27 cellular contexts compared by ENCODE assay signal in genomic region chr12:28239918-28240317, GRCh38.
"Had no signal": no experiment of that assay in that cellular context is flagged by ENCODE, and none has a peak within 500 bp of the region (broad histone marks: within the 10 kb centered on the region; RNA-seq: fewer than 3 reads in every experiment).

No MANE protein-coding gene starts in this region.

- FAIRE-seq: urothelium cell line had no signal

- H3K27ac ChIP-seq: stomach, suprapubic skin, testis, thoracic aorta, thyroid gland, tibial artery, tibial nerve, transverse colon, upper lobe of left lung, upper lobe of right lung, uterus, vagina had no signal

- H3K4me3 ChIP-seq: stomach, suprapubic skin, testis, thoracic aorta, thyroid gland, tibial artery, tibial nerve, transverse colon, upper lobe of left lung, upper lobe of right lung, uterus, vagina had no signal

- H3K9me3 ChIP-seq: stomach, suprapubic skin, testis, thoracic aorta, thyroid gland, tibial artery, tibial nerve, transverse colon, upper lobe of left lung, upper lobe of right lung, uterus, vagina had no signal

- ATAC-seq: stimulated activated effector memory CD8-positive, alpha-beta T cell treated with anti-CD3 and anti-CD28 coated beads, Interleukin-12 subunit alpha, Interleukin-12 subunit beta, amount 100 ng/mL, for 72 hours; stimulated activated memory B cell treated with anti-CD40 and anti-IgM and Interleukin-4, amounts not matched to agents 10 μg/mL and 1 μg/mL and 100 μg/mL, for 72 hours; stimulated activated naive B cell treated with anti-CD40 and anti-IgM and Interleukin-4, amounts not matched to agents 10 μg/mL and 1 μg/mL and 100 μg/mL, for 72 hours; stimulated activated naive CD8-positive, alpha-beta T cell treated with anti-CD3 and anti-CD28 coated beads, Interleukin-15, amount 100 ng/mL, for 72 hours; stimulated activated naive CD8-positive, alpha-beta T cell treated with anti-CD3 and anti-CD28 coated beads, Interleukin-15, Interleukin-2, amounts not matched to agents 100 U/mL and 50 U/mL, for 24 hours; upper lobe of right lung had no signal

- H3K4me1 ChIP-seq: suprapubic skin, testis, tibial artery, transverse colon, upper lobe of right lung, uterus had no signal

- DNase-seq: stimulated activated CD4-positive, alpha-beta T cell treated with anti-CD3 and anti-CD28 coated beads, Interleukin-2, amount 100 ng/mL, for 48 hours; stimulated activated CD4-positive, alpha-beta T cell treated with anti-CD3 and anti-CD28 coated beads, Interleukin-4, amount 100 ng/mL, for 1 hour; stimulated activated CD4-positive, alpha-beta T cell treated with anti-CD3 and anti-CD28 coated beads, Interleukin-4, amount 100 ng/mL, for 24 hours; stimulated activated CD4-positive, alpha-beta T cell treated with anti-CD3 and anti-CD28 coated beads, Interleukin-4, amount 100 ng/mL, for 4 hours; stimulated activated CD8-positive, alpha-beta memory T cell treated with anti-CD3 and anti-CD28 coated beads, Interleukin-4, amount 100 ng/mL, for 48 hours; stimulated activated naive B cell treated with anti-CD40 and anti-IgM and Interleukin-4, amounts not matched to agents 10 μg/mL and 1 μg/mL and 100 μg/mL, for 72 hours; stimulated activated naive CD4-positive, alpha-beta T cell; stimulated activated naive CD4-positive, alpha-beta T cell treated with Interleukin-2 at 50 U/mL for 16 hours; stimulated activated naive CD8-positive, alpha-beta T cell treated with anti-CD3 and anti-CD28 coated beads, Interleukin-15, amount 100 ng/mL, for 72 hours; stimulated activated naive CD8-positive, alpha-beta T cell treated with anti-CD3 and anti-CD28 coated beads, Interleukin-15, Interleukin-2, amounts not matched to agents 100 U/mL and 50 U/mL, for 24 hours; stomach; substantia nigra; testis; thyroid gland; tibial artery; transverse colon; trophoblast cell; upper lobe of left lung; upper lobe of right lung; uterus had no signal

- H3K27me3 ChIP-seq: stomach, suprapubic skin, testis, thyroid gland, tibial artery, tibial nerve, transverse colon, upper lobe of left lung, upper lobe of right lung, uterus, vagina had no signal

- H3K36me3 ChIP-seq: stomach, suprapubic skin, thoracic aorta, thyroid gland, tibial artery, tibial nerve, transverse colon, upper lobe of left lung, upper lobe of right lung, uterus, vagina had no signal
